ENCODE assay signal across 8 cellular contexts in the genomic region with DNA sequence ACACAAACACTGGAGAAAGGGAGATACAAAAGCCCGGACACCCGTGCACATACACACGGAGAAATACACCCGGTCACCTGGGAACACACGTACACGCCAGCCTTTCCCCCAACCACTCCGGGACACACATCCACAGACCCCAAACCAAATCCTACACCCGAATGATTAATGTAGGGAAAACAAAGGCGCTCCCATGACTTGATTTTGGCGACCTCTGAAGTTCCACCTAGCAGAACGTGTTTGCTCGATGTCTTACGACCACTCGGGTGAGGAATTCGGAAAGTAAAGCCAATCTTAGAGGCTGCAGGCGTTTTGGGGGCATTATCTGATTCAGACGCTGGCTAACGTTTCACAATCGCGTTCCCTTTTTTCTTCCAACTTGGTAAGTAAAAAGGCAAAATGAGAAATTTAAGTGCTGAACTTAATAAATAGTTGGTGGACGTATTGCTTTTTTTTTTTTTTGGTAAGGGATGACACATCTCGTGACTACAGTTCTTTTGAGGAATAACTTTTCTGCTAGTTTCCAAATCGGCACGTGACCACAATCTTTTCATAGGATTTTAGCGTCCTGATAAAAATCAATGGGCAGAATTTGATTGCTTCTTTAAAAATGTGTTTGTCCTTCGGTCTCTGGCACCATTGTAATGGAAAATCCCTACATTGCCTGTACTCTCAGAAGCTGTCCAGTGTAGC. TPM values are rescaled to one million over a fixed set of nuclear protein-coding genes. Genes with fewer than 3 reads are reported as not detected.
DNase-seq lines count a peak whose midpoint lies in the region; ATAC-seq lines count a peak whose summit lies in the region.

No MANE protein-coding gene starts in this region.

- ATAC-seq in activated CD8-positive, alpha-beta memory T cell treated with anti-CD3 and anti-CD28 coated beads, Interleukin-2, amount 10 ng/mL, durations not matched to agents 7 days and 5 days, result no peak
- no peak for ATAC-seq in GM21528 (IDR thresholded peaks at IDR 0.05; ENCODE audit: low FRiP score, unreplicated experiment)

- no peaks in the 10 kb centered on the region for H3K9me3 Mint-ChIP-seq in activated CD8-positive, alpha-beta memory T cell treated with anti-CD3 and anti-CD28 coated beads, Interleukin-2, amount 10 ng/mL, durations not matched to agents 7 days and 5 days (ENCODE audit: low read depth)

- peaks cover 3% of the 10 kb centered on the region for H3K4me1 ChIP-seq in NT2/D1 (ENCODE audit: insufficient read depth, insufficient read length)
- H3K4me1 ChIP-seq in mucosa of stomach (ENCODE audit: control insufficient read depth, insufficient read depth, low read length), result peaks cover 24% of the 10 kb centered on the region

- H3K9me3 ChIP-seq in NT2/D1 (ENCODE audit: insufficient read depth, low read length) (no peaks in the 10 kb centered on the region), mucosa of stomach (ENCODE audit: control insufficient read depth, low read length) (no peaks in the 10 kb centered on the region)

- peak overlapping the region; percentile 89 for H3K4me3 ChIP-seq in NT2/D1 (ENCODE audit: insufficient read length, low read depth)
- H3K4me3 ChIP-seq in mucosa of stomach (ENCODE audit: low read length), result peak overlapping the region; percentile 56

- peak overlapping the region; percentile 94 for H3K27ac Mint-ChIP-seq in activated CD8-positive, alpha-beta memory T cell treated with anti-CD3 and anti-CD28 coated beads, Interleukin-2, amount 10 ng/mL, durations not matched to agents 7 days and 5 days

- H3K9ac ChIP-seq in NT2/D1 (ENCODE audit: insufficient read length, low read depth) (peak overlapping the region; percentile 90), mucosa of stomach (ENCODE audit: low read length) (peak overlapping the region; percentile 91)

- H3K36me3 Mint-ChIP-seq in activated CD8-positive, alpha-beta memory T cell treated with anti-CD3 and anti-CD28 coated beads, Interleukin-2, amount 10 ng/mL, durations not matched to agents 7 days and 5 days, result peaks cover 3% of the 10 kb centered on the region

- peaks cover 56% of the 10 kb centered on the region for H3K4me1 Mint-ChIP-seq in activated CD8-positive, alpha-beta memory T cell treated with anti-CD3 and anti-CD28 coated beads, Interleukin-2, amount 10 ng/mL, durations not matched to agents 7 days and 5 days

- no peaks in the 10 kb centered on the region for H3K27me3 Mint-ChIP-seq in activated CD8-positive, alpha-beta memory T cell treated with anti-CD3 and anti-CD28 coated beads, Interleukin-2, amount 10 ng/mL, durations not matched to agents 7 days and 5 days

- CTCF ChIA-PET in activated CD8-positive, alpha-beta memory T cell treated with anti-CD3 and anti-CD28 coated beads, Interleukin-2, amount 10 ng/mL, durations not matched to agents 7 days and 5 days (lab: Charles Lee), result interaction anchor here (1.1 kb wide), 1 partner anchor 42 kb away, joined by 3 read pairs; no protein-coding TSS in a partner anchor

- DNase-seq in activated CD8-positive, alpha-beta memory T cell treated with anti-CD3 and anti-CD28 coated beads, Interleukin-2, amount 10 ng/mL, durations not matched to agents 7 days and 5 days, result no peak
- DNase-seq in activated CD8-positive, alpha-beta memory T cell treated with anti-CD3 and anti-CD28 coated beads for 24 hours, result no peak
- DNase-seq in NT2/D1 (ENCODE audit: low read depth, low spot score) (no peak), dermis blood vessel endothelial cell (peak; percentile 27), NCI-H2029 treated with DMSO at 0.1 percent for 48 hours (lab: John Stamatoyannopoulos, UW) (no peak), NCI-H446 treated with DMSO at 0.1 percent for 48 hours (lab: John Stamatoyannopoulos, UW) (no peak)

- peak overlapping the region; percentile 82 for H3K4me3 Mint-ChIP-seq in activated CD8-positive, alpha-beta memory T cell treated with anti-CD3 and anti-CD28 coated beads, Interleukin-2, amount 10 ng/mL, durations not matched to agents 7 days and 5 days

- H3K27me3 ChIP-seq in NT2/D1 (ENCODE audit: insufficient read depth, insufficient read length) (peaks cover 18% of the 10 kb centered on the region), mucosa of stomach (ENCODE audit: control insufficient read depth, insufficient read depth, low read length) (no peaks in the 10 kb centered on the region)

- H3K36me3 ChIP-seq in NT2/D1 (ENCODE audit: insufficient read depth, insufficient read length, low read length) (peaks cover 11% of the 10 kb centered on the region), mucosa of stomach (ENCODE audit: control insufficient read depth, insufficient read depth, low read length) (no peaks in the 10 kb centered on the region)

RNA-seq across cellular contexts. Expression of a gene that starts 0.7 kb away (rescaled TPM):
- total RNA-seq in activated CD8-positive, alpha-beta memory T cell treated with anti-CD3 and anti-CD28 coated beads, Interleukin-2, amount 10 ng/mL, durations not matched to agents 7 days and 5 days, result 10 to 100 TPM; 13.7 to 20.3 TPM
- total RNA-seq in dermis blood vessel endothelial cell, result 24.2 and 30.8 TPM in 2 replicates

RNA-seq across cellular contexts. Expression of a gene that starts 36.7 kb away (rescaled TPM):
- 1 to 10 TPM; 4.7 to 5.1 TPM for total RNA-seq in activated CD8-positive, alpha-beta memory T cell treated with anti-CD3 and anti-CD28 coated beads, Interleukin-2, amount 10 ng/mL, durations not matched to agents 7 days and 5 days
- 1.7 and 3.1 TPM in 2 replicates for total RNA-seq in dermis blood vessel endothelial cell

RNA-seq across cellular contexts. Expression of a gene that starts 44.8 kb away (rescaled TPM):
- total RNA-seq in activated CD8-positive, alpha-beta memory T cell treated with anti-CD3 and anti-CD28 coated beads, Interleukin-2, amount 10 ng/mL, durations not matched to agents 7 days and 5 days, result 10 to 100 TPM; 18.4 to 19.1 TPM
- 11.9 and 17.9 TPM in 2 replicates for total RNA-seq in dermis blood vessel endothelial cell

RNA-seq across cellular contexts. Expression of a gene that starts 44.9 kb away (rescaled TPM):
- 10 to 100 TPM; 32.3 to 45.8 TPM for total RNA-seq in activated CD8-positive, alpha-beta memory T cell treated with anti-CD3 and anti-CD28 coated beads, Interleukin-2, amount 10 ng/mL, durations not matched to agents 7 days and 5 days
- total RNA-seq in dermis blood vessel endothelial cell, result 9.4 and 10.2 TPM in 2 replicates
